In the genomic region with DNA sequence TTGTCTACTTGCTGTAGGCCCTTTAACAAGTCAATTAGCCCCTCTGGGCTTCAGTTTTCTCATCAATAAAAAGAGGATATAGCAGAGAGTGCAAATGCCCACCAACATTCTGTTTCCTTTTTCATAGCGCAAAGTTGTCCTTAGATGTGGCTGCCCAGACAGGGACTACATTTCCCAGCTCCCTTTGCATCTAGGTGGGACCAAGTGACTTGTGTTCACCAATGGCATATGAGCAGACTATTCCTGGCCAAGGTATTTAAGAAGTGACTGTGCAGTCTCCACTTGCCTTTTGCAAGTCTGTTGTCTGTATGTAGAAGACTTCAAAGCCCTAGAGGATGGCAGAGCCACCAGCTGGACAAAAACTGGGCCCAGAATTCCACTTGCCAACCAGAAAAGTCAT, we compare ENCODE assay signal across 2 cellular contexts.
TF ChIP-seq lines count a peak whose summit lies in the region.

No MANE protein-coding gene starts in this region.

TF ChIP-seq in Ishikawa, 13 proteins besides CTCF, POLR2A, EP300 and RAD21 (continued from another document):
- no peak for TF ChIP-seq REST (IDR thresholded peaks at IDR 0.05; ENCODE audit: low read depth)
- no peak for TF ChIP-seq NFIC (IDR thresholded peaks at IDR 0.05)
- no peak for TF ChIP-seq ZBTB7A (IDR thresholded peaks at IDR 0.05; ENCODE audit: low read depth)
- TF ChIP-seq USF1 (IDR thresholded peaks at IDR 0.05): peak; percentile 88
- TF ChIP-seq CREB1 (IDR thresholded peaks at IDR 0.05; ENCODE audit: low read depth): no peak
TF ChIP-seq in Ishikawa: peak in this region for 2.

TF ChIP-seq in GM12878, 131 proteins besides CTCF, POLR2A, EP300 and RAD21 (continued from another document):
- TF ChIP-seq, protein P1, sequence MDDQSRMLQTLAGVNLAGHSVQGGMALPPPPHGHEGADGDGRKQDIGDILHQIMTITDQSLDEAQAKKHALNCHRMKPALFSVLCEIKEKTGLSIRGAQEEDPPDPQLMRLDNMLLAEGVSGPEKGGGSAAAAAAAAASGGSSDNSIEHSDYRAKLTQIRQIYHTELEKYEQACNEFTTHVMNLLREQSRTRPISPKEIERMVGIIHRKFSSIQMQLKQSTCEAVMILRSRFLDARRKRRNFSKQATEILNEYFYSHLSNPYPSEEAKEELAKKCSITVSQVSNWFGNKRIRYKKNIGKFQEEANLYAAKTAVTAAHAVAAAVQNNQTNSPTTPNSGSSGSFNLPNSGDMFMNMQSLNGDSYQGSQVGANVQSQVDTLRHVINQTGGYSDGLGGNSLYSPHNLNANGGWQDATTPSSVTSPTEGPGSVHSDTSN (IDR thresholded peaks at IDR 0.05; ENCODE audit: insufficient replicate concordance, low read depth, low read length): no peak
- TF ChIP-seq, protein P2, sequence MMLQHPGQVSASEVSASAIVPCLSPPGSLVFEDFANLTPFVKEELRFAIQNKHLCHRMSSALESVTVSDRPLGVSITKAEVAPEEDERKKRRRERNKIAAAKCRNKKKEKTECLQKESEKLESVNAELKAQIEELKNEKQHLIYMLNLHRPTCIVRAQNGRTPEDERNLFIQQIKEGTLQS (IDR thresholded peaks at IDR 0.05; ENCODE audit: borderline replicate concordance, extremely low read depth, low read depth, low read length): 0 out of 2 replicates have a peak, but pooled peaks have one; percentile 12
- TF ChIP-seq MEF2B (IDR thresholded peaks at IDR 0.05; ENCODE audit: partially characterized antibody, poor library complexity, severe bottlenecking): no peak
- TF ChIP-seq, protein P3, sequence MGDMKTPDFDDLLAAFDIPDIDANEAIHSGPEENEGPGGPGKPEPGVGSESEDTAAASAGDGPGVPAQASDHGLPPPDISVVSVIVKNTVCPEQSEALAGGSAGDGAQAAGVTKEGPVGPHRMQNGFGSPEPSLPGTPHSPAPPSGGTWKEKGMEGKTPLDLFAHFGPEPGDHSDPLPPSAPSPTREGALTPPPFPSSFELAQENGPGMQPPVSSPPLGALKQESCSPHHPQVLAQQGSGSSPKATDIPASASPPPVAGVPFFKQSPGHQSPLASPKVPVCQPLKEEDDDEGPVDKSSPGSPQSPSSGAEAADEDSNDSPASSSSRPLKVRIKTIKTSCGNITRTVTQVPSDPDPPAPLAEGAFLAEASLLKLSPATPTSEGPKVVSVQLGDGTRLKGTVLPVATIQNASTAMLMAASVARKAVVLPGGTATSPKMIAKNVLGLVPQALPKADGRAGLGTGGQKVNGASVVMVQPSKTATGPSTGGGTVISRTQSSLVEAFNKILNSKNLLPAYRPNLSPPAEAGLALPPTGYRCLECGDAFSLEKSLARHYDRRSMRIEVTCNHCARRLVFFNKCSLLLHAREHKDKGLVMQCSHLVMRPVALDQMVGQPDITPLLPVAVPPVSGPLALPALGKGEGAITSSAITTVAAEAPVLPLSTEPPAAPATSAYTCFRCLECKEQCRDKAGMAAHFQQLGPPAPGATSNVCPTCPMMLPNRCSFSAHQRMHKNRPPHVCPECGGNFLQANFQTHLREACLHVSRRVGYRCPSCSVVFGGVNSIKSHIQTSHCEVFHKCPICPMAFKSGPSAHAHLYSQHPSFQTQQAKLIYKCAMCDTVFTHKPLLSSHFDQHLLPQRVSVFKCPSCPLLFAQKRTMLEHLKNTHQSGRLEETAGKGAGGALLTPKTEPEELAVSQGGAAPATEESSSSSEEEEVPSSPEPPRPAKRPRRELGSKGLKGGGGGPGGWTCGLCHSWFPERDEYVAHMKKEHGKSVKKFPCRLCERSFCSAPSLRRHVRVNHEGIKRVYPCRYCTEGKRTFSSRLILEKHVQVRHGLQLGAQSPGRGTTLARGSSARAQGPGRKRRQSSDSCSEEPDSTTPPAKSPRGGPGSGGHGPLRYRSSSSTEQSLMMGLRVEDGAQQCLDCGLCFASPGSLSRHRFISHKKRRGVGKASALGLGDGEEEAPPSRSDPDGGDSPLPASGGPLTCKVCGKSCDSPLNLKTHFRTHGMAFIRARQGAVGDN (IDR thresholded peaks at IDR 0.05): no peak
